In the genomic region with DNA sequence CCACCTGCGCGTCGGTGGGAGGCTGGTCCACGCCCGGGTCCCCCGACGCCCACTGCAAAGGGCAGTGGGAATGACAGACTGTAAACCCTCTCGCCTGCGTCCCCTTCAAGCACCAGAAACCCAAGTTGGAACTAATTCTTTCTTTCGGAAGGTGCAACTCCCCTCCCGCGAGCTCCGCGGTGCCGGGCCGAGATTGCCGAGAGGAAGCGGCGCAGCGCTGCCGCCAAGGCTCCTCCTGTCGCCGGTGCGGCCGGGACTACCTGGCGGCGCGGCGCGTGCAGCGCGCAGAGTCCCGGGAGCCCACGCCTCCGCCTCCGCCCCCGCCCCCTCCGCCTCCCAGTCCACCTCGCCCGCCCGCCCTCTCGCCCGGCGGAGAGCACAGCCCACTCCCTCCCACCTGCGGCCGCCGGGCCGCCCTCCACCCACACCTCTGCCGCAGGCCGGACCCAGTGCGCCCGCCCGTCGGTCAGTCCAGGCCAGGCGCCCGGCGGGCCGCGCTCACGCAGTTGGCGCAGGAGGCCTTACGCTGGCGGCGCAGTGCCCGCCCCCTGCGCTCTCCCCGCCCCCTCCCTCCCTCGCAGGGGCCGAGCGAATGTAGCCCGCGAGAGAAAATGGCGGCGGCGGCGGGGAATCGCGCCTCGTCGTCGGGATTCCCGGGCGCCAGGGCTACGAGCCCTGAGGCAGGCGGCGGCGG, we compare ENCODE assay signal across 8 cellular contexts. TPM values are rescaled to one million over a fixed set of nuclear protein-coding genes. Genes with fewer than 3 reads are reported as not detected.
A peak's percentile ranks its signal among the peaks of the same experiment; 100 is the strongest.
DNase-seq lines count a peak whose midpoint lies in the region; ATAC-seq and TF ChIP-seq lines count a peak whose summit lies in the region.

Gene MAP3K1 (plus strand): TSS at position 587 of the 694 bp plus-strand sequence. CDS start 25 bp downstream, at position 612.

- peak within 1 kb of the TSS; percentile 74 for H3K4me3 Mint-ChIP-seq in chondrocyte (ENCODE audit: unreplicated experiment)

- no peaks in the 10 kb centered on the region for H3K9me3 Mint-ChIP-seq in chondrocyte (ENCODE audit: low read depth)

- DNase-seq in SIG-M5 treated with dmso at 0.1 percent for 504 hours (lab: John Stamatoyannopoulos, UW; ENCODE audit: unreplicated experiment) (peak; percentile 67), SIG-M5 (lab: John Stamatoyannopoulos, UW) (no peak), NCI-H2196 (lab: John Stamatoyannopoulos, UW; ENCODE audit: unreplicated experiment) (peak; percentile 77), chondrocyte (ENCODE audit: low spot score) (no peak), kidney glomerular epithelial cell (lab: John Stamatoyannopoulos, UW) (peak; percentile 76)
- peak; percentile 77 for DNase-seq in activated CD4-positive, alpha-beta T cell treated with anti-CD3 and anti-CD28 coated beads for 1 hour
- peak; percentile 46 to 68 for DNase-seq in stimulated activated CD4-positive, alpha-beta T cell treated with anti-CD3 and anti-CD28 coated beads, Interleukin-15, amount 100 ng/mL, for 48 hours (ENCODE audit: low read depth in 2 of 2)

- H3K27ac Mint-ChIP-seq in chondrocyte (ENCODE audit: unreplicated experiment): peak within 1 kb of the TSS; percentile 71

- H3K4me1 Mint-ChIP-seq in chondrocyte (ENCODE audit: low read depth): peaks cover 35% of the 10 kb centered on the region

- ATAC-seq in HG02973 (IDR thresholded peaks at IDR 0.05; ENCODE audit: unreplicated experiment): peak; percentile 38

- peak; percentile 51 for TF ChIP-seq CTCF in chondrocyte (IDR thresholded peaks at IDR 0.05)

- no peaks in the 10 kb centered on the region for H3K36me3 Mint-ChIP-seq in chondrocyte (ENCODE audit: low read depth)

- H3K27me3 Mint-ChIP-seq in chondrocyte (ENCODE audit: low read depth): no peaks in the 10 kb centered on the region

RNA-seq across cellular contexts. Expression of gene MAP3K1, which starts in this region (rescaled TPM):
- total RNA-seq in chondrocyte: 14.2 to 14.8 TPM (median 14.6 TPM) in 3 replicates

Comparison
In these comparisons a context has a peak if more than half of its experiments do, and no peak if none do; other contexts are left out.
1. DNase-seq: peak in SIG-M5 treated with dmso at 0.1 percent for 504 hours (single experiment), NCI-H2196 (single experiment), activated CD4-positive, alpha-beta T cell treated with anti-CD3 and anti-CD28 coated beads for 1 hour (single experiment), kidney glomerular epithelial cell (single experiment) and stimulated activated CD4-positive, alpha-beta T cell treated with anti-CD3 and anti-CD28 coated beads, Interleukin-15, amount 100 ng/mL, for 48 hours (2 of 2); none in SIG-M5 (single experiment) and chondrocyte (single experiment).